ENCODE assay signal across 30 cellular contexts in genomic region chr2:99928472-99929053, GRCh38.
DNase-seq lines count a peak whose midpoint lies in the region; ATAC-seq and TF ChIP-seq lines count a peak whose summit lies in the region.
"Had no signal": no experiment of that assay in that cellular context is flagged by ENCODE, and none has a peak within 500 bp of the region (broad histone marks: within the 10 kb centered on the region; RNA-seq: fewer than 3 reads in every experiment).

No MANE protein-coding gene starts in this region.

- H3K4me2 ChIP-seq in OCI-LY1 (ENCODE audit: low read length), result no peak overlapping the region; the same call in 1 of the 2 replicates
- H3K4me2 ChIP-seq: neural progenitor cell had no signal

- H2AFZ ChIP-seq in OCI-LY1 (ENCODE audit: low read length), result no peak overlapping the region
- H2AFZ ChIP-seq: neural progenitor cell had no signal

- H3K9me3 ChIP-seq in OCI-LY1 (ENCODE audit: low read length), result no peaks in the 10 kb centered on the region
- H3K9me3 ChIP-seq: SJCRH30, upper lobe of right lung had no signal

- no peaks in the 10 kb centered on the region for H3F3A ChIP-seq in OCI-LY1 (ENCODE audit: insufficient read depth, low read length)

- TF ChIP-seq CTCF in OCI-LY1 (IDR thresholded peaks at IDR 0.05; ENCODE audit: low read length), result no peak

- DNase-seq in activated gamma-delta T cell treated with Interleukin-2 at 50 U/mL for 16 hours (peak; percentile 4), activated gamma-delta T cell (lab: John Stamatoyannopoulos, UW) (no peak), germinal center (ENCODE audit: low spot score) (peak; percentile 50), NCI-H2171 (lab: John Stamatoyannopoulos, UW) (no peak), HuH-7.5 (ENCODE audit: low spot score) (no peak)
- DNase-seq: activated CD8-positive, alpha-beta memory T cell treated with anti-CD3 and anti-CD28 coated beads, Interleukin-2, amount 10 ng/mL, durations not matched to agents 7 days and 5 days; activated naive CD4-positive, alpha-beta T cell; activated naive CD8-positive, alpha-beta T cell treated with anti-CD3 and anti-CD28 coated beads, Interleukin-2, amount 50 U/mL, for 24 hours; activated T-cell treated with anti-CD3 and anti-CD28 coated beads, Interleukin-2, amount 50 U/mL, for 4 hours; caudate nucleus; CD8-positive, alpha-beta T cell; cortex of kidney; effector memory CD8-positive, alpha-beta T cell; KBM-7; NCI-H1417 treated with DMSO at 0.1 percent for 48 hours; NCI-H2029 treated with DMSO at 0.1 percent for 48 hours; NCI-H345; NCI-H69; RPMI8226; SJCRH30; stimulated activated naive CD8-positive, alpha-beta T cell treated with anti-CD3 and anti-CD28 coated beads, Interleukin-15, Interleukin-2, amounts not matched to agents 100 U/mL and 50 U/mL, for 24 hours; T-helper 1 cell; upper lobe of right lung had no signal

- peak overlapping the region; percentile 72 for H3K27ac ChIP-seq in OCI-LY1 (ENCODE audit: low read depth, low read length, poor library complexity, severe bottlenecking)
- H3K27ac ChIP-seq: neural progenitor cell, SJCRH30, skin epidermis, upper lobe of right lung had no signal

- H4K20me1 ChIP-seq in OCI-LY1 (ENCODE audit: insufficient read depth, low read length), result no peaks in the 10 kb centered on the region

- ATAC-seq in GM21367 (IDR thresholded peaks at IDR 0.05; ENCODE audit: unreplicated experiment), result no peak
- ATAC-seq in HG02623 (IDR thresholded peaks at IDR 0.05; ENCODE audit: unreplicated experiment), result no peak
- ATAC-seq: activated CD8-positive, alpha-beta memory T cell treated with anti-CD3 and anti-CD28 coated beads, Interleukin-2, amount 10 ng/mL, durations not matched to agents 7 days and 5 days; activated naive CD8-positive, alpha-beta T cell treated with anti-CD3 and anti-CD28 coated beads, Interleukin-2, amount 50 U/mL, for 24 hours; activated T-cell treated with anti-CD3 and anti-CD28 coated beads, Interleukin-2, amount 50 U/mL, for 4 hours; CD8-positive, alpha-beta T cell; effector memory CD8-positive, alpha-beta T cell; HCT116; left lobe of liver; stimulated activated naive CD8-positive, alpha-beta T cell treated with anti-CD3 and anti-CD28 coated beads, Interleukin-15, Interleukin-2, amounts not matched to agents 100 U/mL and 50 U/mL, for 24 hours; upper lobe of right lung had no signal

- H3K4me3 ChIP-seq in OCI-LY1 (ENCODE audit: low read depth, low read length, poor library complexity, severe bottlenecking), result no peak overlapping the region
- H3K4me3 ChIP-seq: neural progenitor cell, SJCRH30, skin epidermis, upper lobe of right lung had no signal

- no peaks in the 10 kb centered on the region; the same call in 1 of the 2 replicates for H3K79me2 ChIP-seq in OCI-LY1 (ENCODE audit: insufficient read depth, low read length)

- H3K4me1 ChIP-seq in OCI-LY1 (ENCODE audit: insufficient read depth, low read length, severe bottlenecking), result peaks cover 52% of the 10 kb centered on the region
- H3K4me1 ChIP-seq: neural progenitor cell, SJCRH30, upper lobe of right lung had no signal

- H3K36me3 ChIP-seq in OCI-LY1 (ENCODE audit: insufficient read depth, low read length), result peaks cover 78% of the 10 kb centered on the region
- H3K36me3 ChIP-seq: neural progenitor cell, SJCRH30, upper lobe of right lung had no signal

- no peak overlapping the region for H3K9ac ChIP-seq in OCI-LY1 (ENCODE audit: low read length)
- H3K9ac ChIP-seq: neural progenitor cell had no signal

- no peaks in the 10 kb centered on the region for H3K9me2 ChIP-seq in OCI-LY1 (ENCODE audit: low read depth, low read length)

- no peaks in the 10 kb centered on the region for H3K27me3 ChIP-seq in OCI-LY1 (ENCODE audit: insufficient read depth, low read length)
- H3K27me3 ChIP-seq: neural progenitor cell, SJCRH30, upper lobe of right lung had no signal

Comparison
In these comparisons a context has a peak if more than half of its experiments do, and no peak if none do; other contexts are left out.
1. DNase-seq: peak in activated gamma-delta T cell treated with Interleukin-2 at 50 U/mL for 16 hours (single experiment) and germinal center (single experiment); none in activated gamma-delta T cell (single experiment), NCI-H2171 (single experiment) and HuH-7.5 (single experiment).